ENCODE assay signal across 15 cellular contexts in genomic region chr2:60519259-60519863, GRCh38. TPM values are rescaled to one million over a fixed set of nuclear protein-coding genes. Genes with fewer than 3 reads are reported as not detected.
A peak's percentile ranks its signal among the peaks of the same experiment; 100 is the strongest.
DNase-seq lines count a peak whose midpoint lies in the region; ATAC-seq and TF ChIP-seq lines count a peak whose summit lies in the region.
"Had no signal": no experiment of that assay in that cellular context is flagged by ENCODE, and none has a peak within 500 bp of the region (broad histone marks: within the 10 kb centered on the region; RNA-seq: fewer than 3 reads in every experiment).

No MANE protein-coding gene starts in this region.

- no peak overlapping the region for H3K27ac Mint-ChIP-seq in activated naive CD8-positive, alpha-beta T cell treated with anti-CD3 and anti-CD28 coated beads for 36 hours
- H3K27ac Mint-ChIP-seq: activated naive CD8-positive, alpha-beta T cell treated with anti-CD3 and anti-CD28 coated beads, Interleukin-2, amount 50 U/mL, for 24 hours; CD8-positive, alpha-beta memory T cell had no signal

- H3K9me3 ChIP-seq in colonic mucosa: no peaks in the 10 kb centered on the region
- H3K9me3 ChIP-seq in transverse colon: no peaks in the 10 kb centered on the region
- H3K9me3 ChIP-seq: thoracic aorta had no signal

- H3K27me3 Mint-ChIP-seq in activated naive CD8-positive, alpha-beta T cell treated with anti-CD3 and anti-CD28 coated beads for 36 hours: peaks cover 19% of the 10 kb centered on the region

- H3K36me3 ChIP-seq in colonic mucosa: no peaks in the 10 kb centered on the region
- no peaks in the 10 kb centered on the region for H3K36me3 ChIP-seq in transverse colon
- H3K36me3 ChIP-seq: thoracic aorta had no signal

- H3K4me1 Mint-ChIP-seq in activated naive CD8-positive, alpha-beta T cell treated with anti-CD3 and anti-CD28 coated beads for 36 hours: peaks cover 17% of the 10 kb centered on the region
- H3K4me1 Mint-ChIP-seq: CD8-positive, alpha-beta memory T cell had no signal

- ATAC-seq in left lobe of liver (peak; percentile 44), GM21367 (IDR thresholded peaks at IDR 0.05; ENCODE audit: unreplicated experiment) (no peak)
- ATAC-seq: activated naive CD8-positive, alpha-beta T cell treated with anti-CD3 and anti-CD28 coated beads, Interleukin-2, amount 50 U/mL, for 24 hours; activated T-cell treated with anti-CD3 and anti-CD28 coated beads, Interleukin-2, amount 50 U/mL, for 4 hours had no signal

- no peaks in the 10 kb centered on the region for H3K36me3 Mint-ChIP-seq in activated naive CD8-positive, alpha-beta T cell treated with anti-CD3 and anti-CD28 coated beads for 36 hours
- H3K36me3 Mint-ChIP-seq: CD8-positive, alpha-beta memory T cell had no signal

- H3K4me1 ChIP-seq in colonic mucosa (no peaks in the 10 kb centered on the region), transverse colon (peaks cover 10 to 43% (median 31%) of the 10 kb centered on the region in 4 donors)

- no peaks in the 10 kb centered on the region for H3K9me3 Mint-ChIP-seq in activated naive CD8-positive, alpha-beta T cell treated with anti-CD3 and anti-CD28 coated beads for 36 hours
- H3K9me3 Mint-ChIP-seq: activated naive CD8-positive, alpha-beta T cell treated with anti-CD3 and anti-CD28 coated beads, Interleukin-2, amount 50 U/mL, for 24 hours; activated T-cell treated with anti-CD3 and anti-CD28 coated beads, Interleukin-2, amount 50 U/mL, for 4 hours; CD8-positive, alpha-beta memory T cell had no signal

- no peak overlapping the region for H3K27ac ChIP-seq in colonic mucosa
- H3K27ac ChIP-seq in transverse colon: peak overlapping the region; percentile 63 to 70 (median 64)
- H3K27ac ChIP-seq: thoracic aorta had no signal

- peak overlapping the region in 1 of 2 donors; percentile 66 for H3K9ac ChIP-seq in colonic mucosa (ENCODE audit: low read depth in 2 of 2, low read length in 2 of 2)

- in situ Hi-C loops in transverse colon (cut with MboI; ENCODE audit: low pct_ligation_motif_present in 1 of 4, low pct_unique_long_range_greater_than_20kb in 1 of 4, low sequenced_read_pairs in 3 of 4): no loop called here

- DNase-seq in HT1080 (ENCODE audit: low read depth) (peak; percentile 73), colonic mucosa (peak; percentile 53), left lobe of liver (ENCODE audit: low spot score) (no peak), transverse colon (no peak)
- no peak for DNase-seq in activated naive CD8-positive, alpha-beta T cell treated with anti-CD3 and anti-CD28 coated beads for 36 hours
- DNase-seq in activated CD8-positive, alpha-beta memory T cell treated with anti-CD3 and anti-CD28 coated beads for 24 hours: no peak
- DNase-seq: activated CD4-positive, alpha-beta T cell treated with anti-CD3 and anti-CD28 coated beads for 48 hours; activated naive CD8-positive, alpha-beta T cell treated with anti-CD3 and anti-CD28 coated beads, Interleukin-2, amount 50 U/mL, for 24 hours; activated T-cell treated with anti-CD3 and anti-CD28 coated beads, Interleukin-2, amount 50 U/mL, for 4 hours; CD8-positive, alpha-beta memory T cell; GF-D8; NCI-H2171 had no signal

- intact Hi-C loops in colonic mucosa (cut with DNase I) (no loop called here), transverse colon (cut with DNase I; ENCODE audit: low total_unique reads) (no loop called here)

- H3K27me3 ChIP-seq in colonic mucosa (no peaks in the 10 kb centered on the region), transverse colon (no peaks in the 10 kb centered on the region)

- no peak for TF ChIP-seq EP300 in transverse colon (IDR thresholded peaks at IDR 0.05; ENCODE audit: low read depth)

- H3K4me3 ChIP-seq in colonic mucosa (no peak overlapping the region), transverse colon (no peak overlapping the region)
- H3K4me3 ChIP-seq: thoracic aorta had no signal

- TF ChIP-seq CTCF in colonic mucosa (IDR thresholded peaks at IDR 0.05) (no peak), transverse colon (IDR thresholded peaks at IDR 0.05) (no peak)

- no peak for TF ChIP-seq POLR2A in transverse colon (IDR thresholded peaks at IDR 0.05)

- 45 to 53% methylated on average over 5 to 7 of the region's 7 CpGs for WGBS in transverse colon (ENCODE audit: low coverage in 1 of 2), 2 donors

- H3K4me3 Mint-ChIP-seq in activated naive CD8-positive, alpha-beta T cell treated with anti-CD3 and anti-CD28 coated beads for 36 hours: no peak overlapping the region
- H3K4me3 Mint-ChIP-seq: activated naive CD8-positive, alpha-beta T cell treated with anti-CD3 and anti-CD28 coated beads, Interleukin-2, amount 50 U/mL, for 24 hours; activated T-cell treated with anti-CD3 and anti-CD28 coated beads, Interleukin-2, amount 50 U/mL, for 4 hours; CD8-positive, alpha-beta memory T cell had no signal

RNA-seq across cellular contexts. Expression of gene BCL11A, which starts 34.1 kb away (rescaled TPM):
- 9.8 and 15.6 TPM in 2 replicates for total RNA-seq in HT1080 (2014; rRNA removed; shearing (Covaris generic))
- polyA plus RNA-seq in HT1080 (2015; cell fraction: cytosol; rRNA removed): 8.3 and 8.5 TPM in 2 replicates
- 11.6 and 13.6 TPM in 2 replicates for polyA plus RNA-seq in HT1080 (2015; cell fraction: nucleus; rRNA removed)
- total RNA-seq in colonic mucosa (10 to 100 TPM; 22.9 to 27.1 TPM), left lobe of liver (0.50 TPM), transverse colon (10 to 100 TPM; 11.3 to 38.1 (median 19.9) TPM)
- total RNA-seq in activated naive CD8-positive, alpha-beta T cell treated with anti-CD3 and anti-CD28 coated beads for 36 hours: 1 to 10 TPM; 1.6 to 1.8 TPM
- total RNA-seq: HT-29 had no signal
- polyA plus RNA-seq: CD8-positive, alpha-beta memory T cell had no signal

Comparison
In these comparisons a context has a peak if more than half of its experiments do, and no peak if none do; other contexts are left out.
1. DNase-seq: peak in HT1080 (single experiment) and colonic mucosa (single experiment); none in left lobe of liver (single experiment), transverse colon (single experiment), activated naive CD8-positive, alpha-beta T cell treated with anti-CD3 and anti-CD28 coated beads for 36 hours (single experiment) and activated CD8-positive, alpha-beta memory T cell treated with anti-CD3 and anti-CD28 coated beads for 24 hours (single experiment).